33 cellular contexts compared by ENCODE assay signal in the genomic region with DNA sequence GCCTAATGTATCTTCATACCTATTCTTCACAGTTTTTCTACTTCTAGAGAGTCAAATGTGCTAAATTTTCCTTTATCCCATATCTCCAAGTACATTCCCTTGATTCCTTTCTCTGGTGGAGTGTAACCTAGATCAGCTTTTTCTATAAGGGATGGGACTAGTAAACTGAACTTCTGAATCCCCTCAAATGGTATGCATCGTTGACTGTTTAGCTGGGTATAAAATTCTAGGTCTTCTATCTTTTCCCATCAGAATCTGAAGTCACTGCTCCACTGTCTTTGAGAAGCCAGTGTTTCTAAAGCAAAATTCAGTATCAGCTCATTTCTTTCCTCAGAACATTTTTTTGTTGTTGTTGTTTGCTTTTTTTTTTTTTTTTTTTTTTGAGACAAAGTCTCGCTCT.
"Had no signal": no experiment of that assay in that cellular context is flagged by ENCODE, and none has a peak within 500 bp of the region (broad histone marks: within the 10 kb centered on the region; RNA-seq: fewer than 3 reads in every experiment).

No MANE protein-coding gene starts in this region.

- H3K27me3 ChIP-seq: ascending aorta had no signal

- DNase-seq: activated effector memory CD4-positive, alpha-beta T cell treated with anti-CD3 and anti-CD28 coated beads, Interleukin-2, amount 50 U/mL, for 16 hours; activated effector memory CD4-positive, alpha-beta T cell treated with Interleukin-2 at 50 U/mL for 16 hours; activated gamma-delta T cell; activated gamma-delta T cell treated with Interleukin-2 at 50 U/mL for 16 hours; activated naive CD4-positive, alpha-beta T cell; activated naive CD4-positive, alpha-beta T cell treated with anti-CD3 and anti-CD28 coated beads for 36 hours; activated naive CD4-positive, alpha-beta T cell treated with anti-CD3 and anti-CD28 coated beads, Interleukin-2, amount 10 ng/mL, durations not matched to agents 7 days and 5 days; activated naive CD4-positive, alpha-beta T cell treated with anti-CD3 and anti-CD28 coated beads, Interleukin-2, amount 50 U/mL, for 16 hours; activated naive CD4-positive, alpha-beta T cell treated with Interleukin-2 at 50 U/mL for 16 hours; activated naive CD8-positive, alpha-beta T cell treated with anti-CD3 and anti-CD28 coated beads for 36 hours; activated naive CD8-positive, alpha-beta T cell treated with anti-CD3 and anti-CD28 coated beads, Interleukin-2, amount 10 ng/mL, durations not matched to agents 7 days and 5 days; activated naive CD8-positive, alpha-beta T cell treated with anti-CD3 and anti-CD28 coated beads, Interleukin-2, amount 50 U/mL, for 24 hours; activated T-cell treated with anti-CD3 and anti-CD28 coated beads, Interleukin-2, amount 50 U/mL, for 4 hours; activated T-cell treated with anti-CD3 and anti-CD28 coated beads, Interleukin-2, amount 50 U/mL, for 48 hours; activated T-cell treated with anti-CD3 and anti-CD28 coated beads, Interleukin-2, amount 50 U/mL, for 72 hours; adrenal gland; amniotic stem cell; amygdala; anterior cingulate cortex; aorta; body of pancreas; brain microvascular endothelial cell; caudate nucleus; central memory CD4-positive, alpha-beta T cell; cerebellar nuclear complex had no signal

- ATAC-seq: activated naive CD4-positive, alpha-beta T cell treated with anti-CD3 and anti-CD28 coated beads, Interleukin-2, amount 50 U/mL, for 72 hours; activated naive CD8-positive, alpha-beta T cell treated with anti-CD3 and anti-CD28 coated beads, Interleukin-2, amount 50 U/mL, for 24 hours; activated T-cell treated with anti-CD3 and anti-CD28 coated beads, Interleukin-2, amount 50 U/mL, for 4 hours; activated T-cell treated with anti-CD3 and anti-CD28 coated beads, Interleukin-2, amount 50 U/mL, for 72 hours; activated T-helper 17 cell treated with anti-CD3 and anti-CD28 coated beads, Interleukin-2, amount 50 U/mL, for 72 hours; body of pancreas had no signal

- FAIRE-seq: astrocyte, bronchial epithelial cell, colon had no signal

- H3K4me3 ChIP-seq: adrenal gland, ascending aorta, body of pancreas, breast epithelium, cardiac muscle cell had no signal

- H3K36me3 ChIP-seq: adrenal gland, ascending aorta, brain microvascular endothelial cell, breast epithelium, cardiac muscle cell had no signal

- H3K4me1 ChIP-seq: adrenal gland, ascending aorta, body of pancreas, breast epithelium had no signal

- H3K27ac ChIP-seq: adrenal gland, ascending aorta, body of pancreas, brain microvascular endothelial cell, breast epithelium, cardiac muscle cell had no signal

- H3K9me3 ChIP-seq: adrenal gland, body of pancreas had no signal
